Comparison of ENCODE assay signal across 1 cellular context in genomic region chr14:61598980-61599379, GRCh38.
A peak's percentile ranks its signal among the peaks of the same experiment; 100 is the strongest.
TF ChIP-seq lines count a peak whose summit lies in the region.

No MANE protein-coding gene starts in this region.

TF ChIP-seq in HepG2, 621 proteins besides CTCF, POLR2A, EP300 and RAD21 (continued from another document and continues in another):
- TF ChIP-seq PRDM10 (CRISPR knock-in tag; IDR thresholded peaks at IDR 0.05; ENCODE audit: low read depth), result no peak
- TF ChIP-seq KLF9 (CRISPR knock-in tag; IDR thresholded peaks at IDR 0.05; ENCODE audit: low read depth), result no peak
- no peak for TF ChIP-seq ZNF552 (CRISPR knock-in tag; IDR thresholded peaks at IDR 0.05; ENCODE audit: borderline replicate concordance)
- TF ChIP-seq ZNF468 (CRISPR knock-in tag; IDR thresholded peaks at IDR 0.05), result no peak
- TF ChIP-seq, protein P1, sequence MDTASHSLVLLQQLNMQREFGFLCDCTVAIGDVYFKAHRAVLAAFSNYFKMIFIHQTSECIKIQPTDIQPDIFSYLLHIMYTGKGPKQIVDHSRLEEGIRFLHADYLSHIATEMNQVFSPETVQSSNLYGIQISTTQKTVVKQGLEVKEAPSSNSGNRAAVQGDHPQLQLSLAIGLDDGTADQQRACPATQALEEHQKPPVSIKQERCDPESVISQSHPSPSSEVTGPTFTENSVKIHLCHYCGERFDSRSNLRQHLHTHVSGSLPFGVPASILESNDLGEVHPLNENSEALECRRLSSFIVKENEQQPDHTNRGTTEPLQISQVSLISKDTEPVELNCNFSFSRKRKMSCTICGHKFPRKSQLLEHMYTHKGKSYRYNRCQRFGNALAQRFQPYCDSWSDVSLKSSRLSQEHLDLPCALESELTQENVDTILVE (CRISPR knock-in tag; IDR thresholded peaks at IDR 0.05), result no peak
- peak; percentile 39 to 72; a peak in 3 of 4 replicates for TF ChIP-seq NR2F1 (CRISPR knock-in tag; IDR thresholded peaks at IDR 0.05)
- peak; percentile 71 for TF ChIP-seq NR2F6 (IDR thresholded peaks at IDR 0.05)
- peak; percentile 84 for TF ChIP-seq NR2F6 (CRISPR knock-in tag; IDR thresholded peaks at IDR 0.05)
- no peak for TF ChIP-seq BRD4 (CRISPR knock-in tag; IDR thresholded peaks at IDR 0.05)
- no peak for TF ChIP-seq PAXIP1 (CRISPR knock-in tag; conservative IDR thresholded peaks at IDR 0.05)
- peak; percentile 18; the same call in 1 of the 2 replicates for TF ChIP-seq TARDBP (CRISPR knock-in tag; IDR thresholded peaks at IDR 0.05)
- no peak for TF ChIP-seq CREB1 (IDR thresholded peaks at IDR 0.05)
- TF ChIP-seq CREB1 (CRISPR knock-in tag; IDR thresholded peaks at IDR 0.05), result no peak
- TF ChIP-seq CBX2 (IDR thresholded peaks at IDR 0.05; ENCODE audit: low read depth, low read length), result no peak
- TF ChIP-seq CBX2 (CRISPR knock-in tag; IDR thresholded peaks at IDR 0.05; ENCODE audit: low read depth), result no peak
- TF ChIP-seq ZNF326 (CRISPR knock-in tag; IDR thresholded peaks at IDR 0.05; ENCODE audit: borderline replicate concordance), result no peak
- no peak for TF ChIP-seq JUNB (CRISPR knock-in tag; IDR thresholded peaks at IDR 0.05; ENCODE audit: borderline replicate concordance)
- TF ChIP-seq PRPF4 (IDR thresholded peaks at IDR 0.05; ENCODE audit: low read depth, low read length, poor library complexity, severe bottlenecking), result no peak
- no peak for TF ChIP-seq ZNF556 (CRISPR knock-in tag; IDR thresholded peaks at IDR 0.05; ENCODE audit: borderline replicate concordance)
- TF ChIP-seq, protein P2, sequence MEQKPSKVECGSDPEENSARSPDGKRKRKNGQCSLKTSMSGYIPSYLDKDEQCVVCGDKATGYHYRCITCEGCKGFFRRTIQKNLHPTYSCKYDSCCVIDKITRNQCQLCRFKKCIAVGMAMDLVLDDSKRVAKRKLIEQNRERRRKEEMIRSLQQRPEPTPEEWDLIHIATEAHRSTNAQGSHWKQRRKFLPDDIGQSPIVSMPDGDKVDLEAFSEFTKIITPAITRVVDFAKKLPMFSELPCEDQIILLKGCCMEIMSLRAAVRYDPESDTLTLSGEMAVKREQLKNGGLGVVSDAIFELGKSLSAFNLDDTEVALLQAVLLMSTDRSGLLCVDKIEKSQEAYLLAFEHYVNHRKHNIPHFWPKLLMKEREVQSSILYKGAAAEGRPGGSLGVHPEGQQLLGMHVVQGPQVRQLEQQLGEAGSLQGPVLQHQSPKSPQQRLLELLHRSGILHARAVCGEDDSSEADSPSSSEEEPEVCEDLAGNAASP (CRISPR knock-in tag; IDR thresholded peaks at IDR 0.05; ENCODE audit: borderline replicate concordance), result peak; percentile 72; the same call in 1 of the 2 replicates
- no peak for TF ChIP-seq CERS6 (CRISPR knock-in tag; IDR thresholded peaks at IDR 0.05)
- TF ChIP-seq ZNF263 (CRISPR knock-in tag; IDR thresholded peaks at IDR 0.05), result no peak
- no peak for TF ChIP-seq ZNF598 (CRISPR knock-in tag; IDR thresholded peaks at IDR 0.05; ENCODE audit: borderline replicate concordance)
- no peak for TF ChIP-seq SRF (IDR thresholded peaks at IDR 0.05; ENCODE audit: low read depth, low read length)
- no peak for TF ChIP-seq KDM1A (CRISPR knock-in tag; IDR thresholded peaks at IDR 0.05)
- no peak for TF ChIP-seq ZNF766 (CRISPR knock-in tag; IDR thresholded peaks at IDR 0.05; ENCODE audit: borderline replicate concordance)
- TF ChIP-seq RXRB (CRISPR knock-in tag; IDR thresholded peaks at IDR 0.05; ENCODE audit: borderline replicate concordance), result peak; percentile 49; the same call in 1 of the 2 replicates
- TF ChIP-seq, protein P3, sequence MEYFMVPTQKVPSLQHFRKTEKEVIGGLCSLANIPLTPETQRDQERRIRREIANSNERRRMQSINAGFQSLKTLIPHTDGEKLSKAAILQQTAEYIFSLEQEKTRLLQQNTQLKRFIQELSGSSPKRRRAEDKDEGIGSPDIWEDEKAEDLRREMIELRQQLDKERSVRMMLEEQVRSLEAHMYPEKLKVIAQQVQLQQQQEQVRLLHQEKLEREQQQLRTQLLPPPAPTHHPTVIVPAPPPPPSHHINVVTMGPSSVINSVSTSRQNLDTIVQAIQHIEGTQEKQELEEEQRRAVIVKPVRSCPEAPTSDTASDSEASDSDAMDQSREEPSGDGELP (IDR thresholded peaks at IDR 0.05; ENCODE audit: borderline replicate concordance, low read depth), result peak; percentile 69; the same call in 1 of the 2 replicates
- TF ChIP-seq ZNF616 (CRISPR knock-in tag; IDR thresholded peaks at IDR 0.05; ENCODE audit: low read depth), result no peak
- 0 out of 2 replicates have a peak, but pooled peaks have one; percentile 21 for TF ChIP-seq SOX5 (CRISPR knock-in tag; IDR thresholded peaks at IDR 0.05; ENCODE audit: borderline replicate concordance)
- no peak for TF ChIP-seq TGIF2 (CRISPR knock-in tag; IDR thresholded peaks at IDR 0.05)
- TF ChIP-seq TIGD3 (CRISPR knock-in tag; IDR thresholded peaks at IDR 0.05; ENCODE audit: borderline replicate concordance), result no peak
- no peak for TF ChIP-seq TCF7L2 (IDR thresholded peaks at IDR 0.05; ENCODE audit: low read depth, low read length)
- no peak for TF ChIP-seq ZNF20 (CRISPR knock-in tag; IDR thresholded peaks at IDR 0.05)
- 0 out of 2 replicates have a peak, but pooled peaks have one; percentile 15 for TF ChIP-seq MED1 (CRISPR knock-in tag; IDR thresholded peaks at IDR 0.05)
- TF ChIP-seq CSRNP1 (CRISPR knock-in tag; IDR thresholded peaks at IDR 0.05), result no peak
- TF ChIP-seq SAP130 (CRISPR knock-in tag; IDR thresholded peaks at IDR 0.05; ENCODE audit: low read depth), result 0 out of 2 replicates have a peak, but pooled peaks have one; percentile 20
- no peak for TF ChIP-seq ZSCAN21 (CRISPR knock-in tag; IDR thresholded peaks at IDR 0.05; ENCODE audit: borderline replicate concordance)
- no peak for TF ChIP-seq ZNF484 (CRISPR knock-in tag; IDR thresholded peaks at IDR 0.05; ENCODE audit: borderline replicate concordance, low read depth)
- TF ChIP-seq, protein P4, sequence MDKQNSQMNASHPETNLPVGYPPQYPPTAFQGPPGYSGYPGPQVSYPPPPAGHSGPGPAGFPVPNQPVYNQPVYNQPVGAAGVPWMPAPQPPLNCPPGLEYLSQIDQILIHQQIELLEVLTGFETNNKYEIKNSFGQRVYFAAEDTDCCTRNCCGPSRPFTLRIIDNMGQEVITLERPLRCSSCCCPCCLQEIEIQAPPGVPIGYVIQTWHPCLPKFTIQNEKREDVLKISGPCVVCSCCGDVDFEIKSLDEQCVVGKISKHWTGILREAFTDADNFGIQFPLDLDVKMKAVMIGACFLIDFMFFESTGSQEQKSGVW (CRISPR knock-in tag; IDR thresholded peaks at IDR 0.05; ENCODE audit: borderline replicate concordance), result no peak
- no peak for TF ChIP-seq ZSCAN22 (CRISPR knock-in tag; IDR thresholded peaks at IDR 0.05)
- TF ChIP-seq ZNF572 (CRISPR knock-in tag; IDR thresholded peaks at IDR 0.05), result no peak
- no peak for TF ChIP-seq SP4 (CRISPR knock-in tag; IDR thresholded peaks at IDR 0.05)
- TF ChIP-seq ZFP41 (CRISPR knock-in tag; IDR thresholded peaks at IDR 0.05; ENCODE audit: borderline replicate concordance), result no peak
- no peak for TF ChIP-seq MTA3 (CRISPR knock-in tag; IDR thresholded peaks at IDR 0.05)
- TF ChIP-seq AKAP8 (CRISPR knock-in tag; IDR thresholded peaks at IDR 0.05), result no peak
- TF ChIP-seq ZBTB38 (CRISPR knock-in tag; IDR thresholded peaks at IDR 0.05), result no peak
- TF ChIP-seq ZNF749 (CRISPR knock-in tag; IDR thresholded peaks at IDR 0.05; ENCODE audit: borderline replicate concordance), result no peak
- TF ChIP-seq HMG20A (CRISPR knock-in tag; IDR thresholded peaks at IDR 0.05; ENCODE audit: borderline replicate concordance), result peak; percentile 43; the same call in 1 of the 2 replicates
- TF ChIP-seq ZNF101 (CRISPR knock-in tag; IDR thresholded peaks at IDR 0.05; ENCODE audit: borderline replicate concordance, low read depth), result no peak
- no peak for TF ChIP-seq ZNF83 (CRISPR knock-in tag; IDR thresholded peaks at IDR 0.05; ENCODE audit: borderline replicate concordance)
- peak; percentile 42; the same call in 1 of the 2 replicates for TF ChIP-seq GATAD2A (CRISPR knock-in tag; IDR thresholded peaks at IDR 0.05)
- no peak for TF ChIP-seq ARID3A (IDR thresholded peaks at IDR 0.05; ENCODE audit: low read depth, low read length)
